In genomic region chr10:117543999-117544728, GRCh38 we compare ENCODE assay signal across 10 cellular contexts. TPM values are rescaled to one million over a fixed set of nuclear protein-coding genes. Genes with fewer than 3 reads are reported as not detected.
A peak's percentile ranks its signal among the peaks of the same experiment; 100 is the strongest.
DNase-seq lines count a peak whose midpoint lies in the region; ATAC-seq, FAIRE-seq and TF ChIP-seq lines count a peak whose summit lies in the region.
"Had no signal": no experiment of that assay in that cellular context is flagged by ENCODE, and none has a peak within 500 bp of the region (broad histone marks: within the 10 kb centered on the region; RNA-seq: fewer than 3 reads in every experiment).

No MANE protein-coding gene starts in this region.

- H3K4me2 ChIP-seq in astrocyte (ENCODE audit: low read length) (peak overlapping the region; percentile 84), OCI-LY7 (ENCODE audit: low read length) (no peak overlapping the region)

- no peaks in the 10 kb centered on the region for H3K9me3 Mint-ChIP-seq in activated CD4-positive, alpha-beta T cell treated with anti-CD3 and anti-CD28 coated beads, Interleukin-2, amount 10 ng/mL, durations not matched to agents 24 days and 14 days
- peaks cover 13% of the 10 kb centered on the region for H3K9me3 Mint-ChIP-seq in astrocyte (ENCODE audit: unreplicated experiment)

- BruUV-seq in OCI-LY7 (replicated peaks; lab: Mats Ljungman, UMichigan), result no TSS peak

- H3K79me2 ChIP-seq in astrocyte (ENCODE audit: insufficient read depth, low read length) (peaks cover 40% of the 10 kb centered on the region), OCI-LY7 (ENCODE audit: insufficient read depth, low read depth, low read length) (no peaks in the 10 kb centered on the region)

- no peaks in the 10 kb centered on the region for H3K9me2 ChIP-seq in OCI-LY7 (ENCODE audit: insufficient read depth, low read length)

- H3K4me3 ChIP-seq in astrocyte (ENCODE audit: insufficient read depth, low read depth, low read length) (peak overlapping the region; percentile 50), thyroid gland (replicated peaks in 1 of 3) (peak overlapping the region in 2 of 3 donors; percentile 6 to 25), OCI-LY7 (ENCODE audit: low read depth, low read length, poor library complexity, severe bottlenecking) (no peak overlapping the region)

- H3K27ac ChIP-seq in astrocyte (ENCODE audit: low read depth, low read length) (no peak overlapping the region), thyroid gland (peak overlapping the region in 1 of 3 donors; percentile 11), OCI-LY7 (ENCODE audit: low read depth, low read length, poor library complexity, severe bottlenecking) (no peak overlapping the region)
- H3K27ac ChIP-seq: right lobe of liver had no signal

- peaks cover 15% of the 10 kb centered on the region for H3K4me1 Mint-ChIP-seq in activated CD4-positive, alpha-beta T cell treated with anti-CD3 and anti-CD28 coated beads, Interleukin-2, amount 10 ng/mL, durations not matched to agents 24 days and 14 days
- H3K4me1 Mint-ChIP-seq in astrocyte (ENCODE audit: low read depth, unreplicated experiment), result peaks cover 3% of the 10 kb centered on the region

- FAIRE-seq in astrocyte (lab: Jason Lieb, UNC), result no peak

- H3K36me3 ChIP-seq in astrocyte (ENCODE audit: insufficient read depth, low read length) (no peaks in the 10 kb centered on the region), thyroid gland (no peaks in the 10 kb centered on the region), OCI-LY7 (ENCODE audit: insufficient read depth, low read length) (no peaks in the 10 kb centered on the region)
- H3K36me3 ChIP-seq: right lobe of liver had no signal

- peak overlapping the region; percentile 82 for H3K27ac Mint-ChIP-seq in activated CD4-positive, alpha-beta T cell treated with anti-CD3 and anti-CD28 coated beads, Interleukin-2, amount 10 ng/mL, durations not matched to agents 24 days and 14 days
- peak overlapping the region; percentile 91 for H3K27ac Mint-ChIP-seq in astrocyte (ENCODE audit: unreplicated experiment)

- H2AFZ ChIP-seq in astrocyte (ENCODE audit: low read depth, low read length), result peak overlapping the region; percentile 60
- H2AFZ ChIP-seq in OCI-LY7 (ENCODE audit: low read length), result no peak overlapping the region

- no peak for TF ChIP-seq CTCF in astrocyte (IDR thresholded peaks at IDR 0.05; ENCODE audit: insufficient read depth, low read depth, low read length)
- no peak for TF ChIP-seq CTCF in thyroid gland (IDR thresholded peaks at IDR 0.05)
- TF ChIP-seq CTCF in OCI-LY7 (conservative IDR thresholded peaks at IDR 0.05; ENCODE audit: low read length), result no peak

- intact Hi-C loops in activated CD4-positive, alpha-beta T cell treated with anti-CD3 and anti-CD28 coated beads, Interleukin-2, amount 10 ng/mL, durations not matched to agents 24 days and 14 days (cut with micrococcal nuclease), result loop anchor here (2.0 kb wide), 1 partner anchor 411 kb away; no protein-coding TSS in a partner anchor
- intact Hi-C loops in thyroid gland (cut with DNase I), result no loop called here
- intact Hi-C loops in OCI-LY7 (cut with micrococcal nuclease; ENCODE audit: unreplicated experiment), result no loop called here

- 3% methylated on average over 32 to 41 of the region's 42 CpGs for WGBS in thyroid gland, 2 donors

- H3K27me3 Mint-ChIP-seq in activated CD4-positive, alpha-beta T cell treated with anti-CD3 and anti-CD28 coated beads, Interleukin-2, amount 10 ng/mL, durations not matched to agents 24 days and 14 days, result peaks cover 83% of the 10 kb centered on the region
- H3K27me3 Mint-ChIP-seq in astrocyte (ENCODE audit: low read depth, unreplicated experiment), result peaks cover 78% of the 10 kb centered on the region

- ATAC-seq in left lobe of liver, result peak; percentile 15
- ATAC-seq in GM19351 (IDR thresholded peaks at IDR 0.05; ENCODE audit: unreplicated experiment), result no peak

- DNase-seq in activated CD4-positive, alpha-beta T cell treated with anti-CD3 and anti-CD28 coated beads, Interleukin-2, amount 10 ng/mL, durations not matched to agents 24 days and 14 days, result no peak
- DNase-seq in activated CD4-positive, alpha-beta T cell treated with anti-CD3 and anti-CD28 coated beads, Interleukin-2, amount 50 U/mL, for 48 hours, result no peak
- DNase-seq in astrocyte (ENCODE audit: low read depth), result no peak
- no peak for DNase-seq in left lobe of liver (ENCODE audit: low spot score)
- no peak for DNase-seq in thyroid gland
- no peak for DNase-seq in OCI-LY7 (ENCODE audit: low spot score)
- DNase-seq in HUDEP-2 (lab: John Stamatoyannopoulos, UW; ENCODE audit: unreplicated experiment in 76 of 76), result no peak
- DNase-seq: right lobe of liver had no signal

- H3K9ac ChIP-seq in astrocyte (ENCODE audit: low read length), result peak overlapping the region; percentile 70

- TF ChIP-seq POLR2A in thyroid gland (IDR thresholded peaks at IDR 0.05), result no peak

- H3K4me3 Mint-ChIP-seq in activated CD4-positive, alpha-beta T cell treated with anti-CD3 and anti-CD28 coated beads, Interleukin-2, amount 10 ng/mL, durations not matched to agents 24 days and 14 days, result peak overlapping the region; percentile 50
- peak overlapping the region; percentile 71 for H3K4me3 Mint-ChIP-seq in astrocyte (ENCODE audit: unreplicated experiment)

- H3K36me3 Mint-ChIP-seq in activated CD4-positive, alpha-beta T cell treated with anti-CD3 and anti-CD28 coated beads, Interleukin-2, amount 10 ng/mL, durations not matched to agents 24 days and 14 days (ENCODE audit: low read depth), result peaks cover 6% of the 10 kb centered on the region
- no peaks in the 10 kb centered on the region for H3K36me3 Mint-ChIP-seq in astrocyte (ENCODE audit: low read depth, unreplicated experiment)

- POLR2A ChIA-PET in OCI-LY7 (lab: Charles Lee), result no interaction called here

- H3K9me3 ChIP-seq in astrocyte (ENCODE audit: insufficient read depth, low read depth, low read length), result no peaks in the 10 kb centered on the region
- no peaks in the 10 kb centered on the region for H3K9me3 ChIP-seq in thyroid gland
- no peaks in the 10 kb centered on the region for H3K9me3 ChIP-seq in OCI-LY7 (ENCODE audit: low read length)
- H3K9me3 ChIP-seq: right lobe of liver had no signal

- peaks cover 3% of the 10 kb centered on the region for H3K4me1 ChIP-seq in astrocyte (ENCODE audit: insufficient read depth, low read length)
- H3K4me1 ChIP-seq in thyroid gland, result peaks cover 27 to 49% of the 10 kb centered on the region in 2 donors
- no peaks in the 10 kb centered on the region for H3K4me1 ChIP-seq in OCI-LY7 (ENCODE audit: insufficient read depth, low read length, poor library complexity, severe bottlenecking)

- CTCF ChIA-PET in OCI-LY7 (lab: Charles Lee; ENCODE audit: unreplicated experiment), result no interaction called here

- H3K27me3 ChIP-seq in astrocyte (ENCODE audit: insufficient read depth, low read length), result peaks cover 86% of the 10 kb centered on the region
- H3K27me3 ChIP-seq in thyroid gland, result peaks cover 62% of the 10 kb centered on the region

- peaks cover 11% of the 10 kb centered on the region for H4K20me1 ChIP-seq in astrocyte (ENCODE audit: insufficient read depth, low read length)
- no peaks in the 10 kb centered on the region for H4K20me1 ChIP-seq in OCI-LY7 (ENCODE audit: insufficient read depth, low read length)

RNA-seq across cellular contexts. Expression of gene EMX2, which starts 1.6 kb away (rescaled TPM):
- total RNA-seq in activated CD4-positive, alpha-beta T cell treated with anti-CD3 and anti-CD28 coated beads, Interleukin-2, amount 10 ng/mL, durations not matched to agents 24 days and 14 days, result not detected in 2 replicates
- not detected in 2 replicates for total RNA-seq in astrocyte
- not detected for total RNA-seq in left lobe of liver
- total RNA-seq in thyroid gland, result 1 to 10 TPM in 1 of 4 donors, not detected in 3; 1.0 TPM
- not detected in 2 replicates for total RNA-seq in OCI-LY7 (2014; rRNA removed; shearing (Covaris generic))
- total RNA-seq in OCI-LY7 (2022), result not detected in 2 replicates
- total RNA-seq: dermis microvascular lymphatic vessel endothelial cell, right lobe of liver had no signal
